In the genomic region with DNA sequence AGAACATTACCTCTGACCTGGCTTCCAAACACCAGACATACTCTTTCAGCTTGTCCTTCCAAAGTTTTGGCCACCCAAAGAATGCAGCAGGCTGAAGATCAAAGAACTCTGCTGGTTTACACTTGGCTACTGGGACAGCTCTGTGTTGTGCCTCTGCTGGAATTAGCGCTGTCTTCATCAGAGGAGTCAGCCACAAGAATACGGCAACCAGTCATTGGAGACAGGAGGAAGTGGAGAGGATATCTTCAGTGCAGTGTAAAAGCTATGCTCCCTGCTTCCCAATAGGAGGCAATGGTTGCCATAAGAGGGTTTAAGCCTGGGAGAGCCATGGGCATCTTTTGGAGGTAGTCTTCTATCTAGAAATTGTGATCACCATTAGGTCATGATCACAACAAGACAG, we compare ENCODE assay signal across 1 cellular context.
TF ChIP-seq lines count a peak whose summit lies in the region.

No MANE protein-coding gene starts in this region.

TF ChIP-seq in GM23338, 12 proteins besides CTCF, POLR2A, EP300 and RAD21 (continued from another document):
- TF ChIP-seq, protein P1, sequence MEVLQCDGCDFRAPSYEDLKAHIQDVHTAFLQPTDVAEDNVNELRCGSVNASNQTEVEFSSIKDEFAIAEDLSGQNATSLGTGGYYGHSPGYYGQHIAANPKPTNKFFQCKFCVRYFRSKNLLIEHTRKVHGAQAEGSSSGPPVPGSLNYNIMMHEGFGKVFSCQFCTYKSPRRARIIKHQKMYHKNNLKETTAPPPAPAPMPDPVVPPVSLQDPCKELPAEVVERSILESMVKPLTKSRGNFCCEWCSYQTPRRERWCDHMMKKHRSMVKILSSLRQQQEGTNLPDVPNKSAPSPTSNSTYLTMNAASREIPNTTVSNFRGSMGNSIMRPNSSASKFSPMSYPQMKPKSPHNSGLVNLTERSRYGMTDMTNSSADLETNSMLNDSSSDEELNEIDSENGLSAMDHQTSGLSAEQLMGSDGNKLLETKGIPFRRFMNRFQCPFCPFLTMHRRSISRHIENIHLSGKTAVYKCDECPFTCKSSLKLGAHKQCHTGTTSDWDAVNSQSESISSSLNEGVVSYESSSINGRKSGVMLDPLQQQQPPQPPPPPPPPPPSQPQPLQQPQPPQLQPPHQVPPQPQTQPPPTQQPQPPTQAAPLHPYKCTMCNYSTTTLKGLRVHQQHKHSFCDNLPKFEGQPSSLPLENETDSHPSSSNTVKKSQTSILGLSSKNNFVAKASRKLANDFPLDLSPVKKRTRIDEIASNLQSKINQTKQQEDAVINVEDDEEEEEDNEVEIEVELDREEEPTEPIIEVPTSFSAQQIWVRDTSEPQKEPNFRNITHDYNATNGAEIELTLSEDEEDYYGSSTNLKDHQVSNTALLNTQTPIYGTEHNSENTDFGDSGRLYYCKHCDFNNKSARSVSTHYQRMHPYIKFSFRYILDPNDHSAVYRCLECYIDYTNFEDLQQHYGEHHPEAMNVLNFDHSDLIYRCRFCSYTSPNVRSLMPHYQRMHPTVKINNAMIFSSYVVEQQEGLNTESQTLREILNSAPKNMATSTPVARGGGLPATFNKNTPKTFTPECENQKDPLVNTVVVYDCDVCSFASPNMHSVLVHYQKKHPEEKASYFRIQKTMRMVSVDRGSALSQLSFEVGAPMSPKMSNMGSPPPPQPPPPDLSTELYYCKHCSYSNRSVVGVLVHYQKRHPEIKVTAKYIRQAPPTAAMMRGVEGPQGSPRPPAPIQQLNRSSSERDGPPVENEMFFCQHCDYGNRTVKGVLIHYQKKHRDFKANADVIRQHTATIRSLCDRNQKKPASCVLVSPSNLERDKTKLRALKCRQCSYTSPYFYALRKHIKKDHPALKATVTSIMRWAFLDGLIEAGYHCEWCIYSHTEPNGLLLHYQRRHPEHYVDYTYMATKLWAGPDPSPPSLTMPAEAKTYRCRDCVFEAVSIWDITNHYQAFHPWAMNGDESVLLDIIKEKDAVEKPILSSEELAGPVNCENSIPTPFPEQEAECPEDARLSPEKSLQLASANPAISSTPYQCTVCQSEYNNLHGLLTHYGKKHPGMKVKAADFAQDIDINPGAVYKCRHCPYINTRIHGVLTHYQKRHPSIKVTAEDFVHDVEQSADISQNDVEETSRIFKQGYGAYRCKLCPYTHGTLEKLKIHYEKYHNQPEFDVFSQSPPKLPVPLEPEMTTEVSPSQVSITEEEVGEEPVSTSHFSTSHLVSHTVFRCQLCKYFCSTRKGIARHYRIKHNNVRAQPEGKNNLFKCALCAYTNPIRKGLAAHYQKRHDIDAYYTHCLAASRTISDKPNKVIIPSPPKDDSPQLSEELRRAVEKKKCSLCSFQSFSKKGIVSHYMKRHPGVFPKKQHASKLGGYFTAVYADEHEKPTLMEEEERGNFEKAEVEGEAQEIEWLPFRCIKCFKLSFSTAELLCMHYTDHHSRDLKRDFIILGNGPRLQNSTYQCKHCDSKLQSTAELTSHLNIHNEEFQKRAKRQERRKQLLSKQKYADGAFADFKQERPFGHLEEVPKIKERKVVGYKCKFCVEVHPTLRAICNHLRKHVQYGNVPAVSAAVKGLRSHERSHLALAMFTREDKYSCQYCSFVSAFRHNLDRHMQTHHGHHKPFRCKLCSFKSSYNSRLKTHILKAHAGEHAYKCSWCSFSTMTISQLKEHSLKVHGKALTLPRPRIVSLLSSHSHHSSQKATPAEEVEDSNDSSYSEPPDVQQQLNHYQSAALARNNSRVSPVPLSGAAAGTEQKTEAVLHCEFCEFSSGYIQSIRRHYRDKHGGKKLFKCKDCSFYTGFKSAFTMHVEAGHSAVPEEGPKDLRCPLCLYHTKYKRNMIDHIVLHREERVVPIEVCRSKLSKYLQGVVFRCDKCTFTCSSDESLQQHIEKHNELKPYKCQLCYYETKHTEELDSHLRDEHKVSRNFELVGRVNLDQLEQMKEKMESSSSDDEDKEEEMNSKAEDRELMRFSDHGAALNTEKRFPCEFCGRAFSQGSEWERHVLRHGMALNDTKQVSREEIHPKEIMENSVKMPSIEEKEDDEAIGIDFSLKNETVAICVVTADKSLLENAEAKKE (CRISPR knock-in tag; IDR thresholded peaks at IDR 0.05): no peak
- TF ChIP-seq, protein P2, sequence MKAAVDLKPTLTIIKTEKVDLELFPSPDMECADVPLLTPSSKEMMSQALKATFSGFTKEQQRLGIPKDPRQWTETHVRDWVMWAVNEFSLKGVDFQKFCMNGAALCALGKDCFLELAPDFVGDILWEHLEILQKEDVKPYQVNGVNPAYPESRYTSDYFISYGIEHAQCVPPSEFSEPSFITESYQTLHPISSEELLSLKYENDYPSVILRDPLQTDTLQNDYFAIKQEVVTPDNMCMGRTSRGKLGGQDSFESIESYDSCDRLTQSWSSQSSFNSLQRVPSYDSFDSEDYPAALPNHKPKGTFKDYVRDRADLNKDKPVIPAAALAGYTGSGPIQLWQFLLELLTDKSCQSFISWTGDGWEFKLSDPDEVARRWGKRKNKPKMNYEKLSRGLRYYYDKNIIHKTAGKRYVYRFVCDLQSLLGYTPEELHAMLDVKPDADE (IDR thresholded peaks at IDR 0.05): no peak
TF ChIP-seq in GM23338: peak in this region for 0.
